In the genomic region with DNA sequence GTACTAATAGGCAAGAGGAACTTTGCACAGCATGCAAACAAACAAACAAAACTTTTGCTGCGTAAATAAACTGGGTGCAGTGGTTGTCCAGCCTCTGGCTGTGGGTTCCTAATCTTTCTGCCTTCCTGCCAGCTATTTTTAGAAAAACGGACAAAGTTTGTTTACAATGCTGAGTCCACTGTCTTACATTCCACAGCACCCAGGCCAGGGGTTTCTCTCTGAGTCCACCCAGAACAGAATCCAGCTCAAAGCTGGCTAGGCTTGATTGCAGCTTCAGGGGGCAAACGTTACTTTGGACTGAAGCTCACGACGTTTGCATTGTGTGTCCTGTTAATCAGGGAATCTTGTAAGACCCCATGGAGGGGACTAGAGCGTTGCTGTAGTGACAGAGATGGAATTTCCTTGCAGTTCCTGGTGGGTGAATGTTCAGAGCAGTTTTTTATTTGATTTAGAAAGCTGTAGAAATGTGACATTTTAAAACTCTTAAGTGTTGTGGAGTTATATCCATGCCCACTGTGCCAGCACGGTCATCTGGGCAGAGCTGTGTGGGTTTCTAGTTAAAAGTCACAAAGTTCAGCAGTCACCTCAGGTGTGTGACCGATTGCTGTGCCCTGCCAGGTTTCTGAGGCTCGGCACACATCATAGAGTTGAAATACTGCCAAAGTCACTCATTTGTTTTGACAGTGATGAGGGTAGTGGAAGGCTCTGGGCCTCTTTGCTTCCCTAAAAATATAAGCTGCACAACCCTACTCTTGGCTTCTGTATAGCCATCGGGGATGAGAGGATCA, we compare ENCODE assay signal across 17 cellular contexts.
DNase-seq lines count a peak whose midpoint lies in the region; ATAC-seq, FAIRE-seq and TF ChIP-seq lines count a peak whose summit lies in the region.
"Had no signal": no experiment of that assay in that cellular context is flagged by ENCODE, and none has a peak within 500 bp of the region (broad histone marks: within the 10 kb centered on the region; RNA-seq: fewer than 3 reads in every experiment).

No MANE protein-coding gene starts in this region.

- no peak overlapping the region for H3K18ac ChIP-seq in H1 (ENCODE audit: extremely low read depth, low read length)

- H3K4me1 ChIP-seq in PC-9 (replicated peaks; ENCODE audit: insufficient read depth) (peaks cover 37% of the 10 kb centered on the region), H1 (replicated peaks in 1 of 4; ENCODE audit: control insufficient read depth in 3 of 4, insufficient read depth in 4 of 4, low read length in 3 of 4) (peaks cover 0 to 6% (median under 1%) of the 10 kb centered on the region in 4 experiments; a peak in 2 of 7 replicates)

- H4K5ac ChIP-seq in H1 (ENCODE audit: insufficient read length, low read depth, low read length), result no peak overlapping the region

- TF ChIP-seq EP300 in H1 (IDR thresholded peaks at IDR 0.05; ENCODE audit: borderline replicate concordance in 1 of 2, low read depth in 2 of 2, low read length in 2 of 2), result no peak

- no peak overlapping the region for H4K8ac ChIP-seq in H1 (ENCODE audit: extremely low read depth, insufficient read depth, low read length)

- H2BK5ac ChIP-seq in H1 (ENCODE audit: low read depth, low read length), result no peak overlapping the region

- POLR2A ChIA-PET in PC-9 (lab: Charles Lee; ENCODE audit: unreplicated experiment) (no interaction called here), H1 (lab: Charles Lee; ENCODE audit: partially characterized antibody) (interaction anchor here (0.6 to 0.7 kb wide), 2 partner anchors 10 to 185 kb away, joined by 3 read pairs; no protein-coding TSS in a partner anchor)

- no peaks in the 10 kb centered on the region for H3K9me2 ChIP-seq in PC-9 (ENCODE audit: insufficient read depth)

- peak; percentile 52 for DNase-seq in EH (ENCODE audit: low read depth)
- peak in 1 of 2 experiments; percentile 77 for DNase-seq in PC-9
- DNase-seq in H1 (ENCODE audit: low read depth in 1 of 2, low spot score in 2 of 2), result no peak
- DNase-seq in neural crest cell (ENCODE audit: low read depth, low spot score), result no peak
- no peak for DNase-seq in activated T-cell treated with anti-CD3 and anti-CD28 coated beads, Interleukin-2, amount 50 U/mL, for 24 hours
- no peak for DNase-seq in Calu3
- DNase-seq in H4 (ENCODE audit: low spot score), result no peak
- DNase-seq: activated CD4-positive, alpha-beta T cell treated with anti-CD3 and anti-CD28 coated beads for 48 hours; activated naive CD8-positive, alpha-beta T cell treated with anti-CD3 and anti-CD28 coated beads for 36 hours; Caco-2; cerebellar nuclear complex; kidney glomerular epithelial cell; MV-4-11 had no signal

- H2BK12ac ChIP-seq in H1 (ENCODE audit: low read depth, low read length), result no peak overlapping the region

- H3K23me2 ChIP-seq in H1 (ENCODE audit: low read depth, low read length), result no peaks in the 10 kb centered on the region

- no peak for TF ChIP-seq RAD21 in H1 (IDR thresholded peaks at IDR 0.05 in 1 of 2, conservative IDR thresholded peaks at IDR 0.05 in 1 of 2; ENCODE audit: low read depth in 2 of 2, low read length in 2 of 2)

- no peaks in the 10 kb centered on the region for H4K20me1 ChIP-seq in PC-9 (ENCODE audit: insufficient read depth)
- no peaks in the 10 kb centered on the region for H4K20me1 ChIP-seq in H1 (replicated peaks in 1 of 2; ENCODE audit: control insufficient read depth in 1 of 2, insufficient read depth in 2 of 2, low read length in 2 of 2)

- H3K4me3 ChIP-seq in PC-9 (no peak overlapping the region), H1 (ENCODE audit: extremely low read depth in 1 of 4, insufficient read depth in 2 of 4, low read depth in 3 of 4, low read length in 4 of 4) (no peak overlapping the region)

- peaks cover 21% of the 10 kb centered on the region for H3K4me1 Mint-ChIP-seq in neural crest cell
- no peaks in the 10 kb centered on the region for H3K4me1 Mint-ChIP-seq in activated T-cell treated with anti-CD3 and anti-CD28 coated beads, Interleukin-2, amount 50 U/mL, for 24 hours (ENCODE audit: low read depth)
- H3K4me1 Mint-ChIP-seq in Calu3 (ENCODE audit: low read depth, unreplicated experiment), result peaks cover 27% of the 10 kb centered on the region

- peak; percentile 77 for FAIRE-seq in H1 (lab: Jason Lieb, UNC)

- intact Hi-C loops in PC-9 (cut with micrococcal nuclease; ENCODE audit: unreplicated experiment) (no loop called here), Calu3 (cut with micrococcal nuclease; ENCODE audit: unreplicated experiment) (no loop called here)

- peaks cover 30% of the 10 kb centered on the region for H3F3A ChIP-seq in PC-9 (ENCODE audit: insufficient read depth, low read depth)

- H3K27me3 Mint-ChIP-seq in neural crest cell (ENCODE audit: low read depth) (no peaks in the 10 kb centered on the region), Calu3 (ENCODE audit: unreplicated experiment) (peaks cover 36% of the 10 kb centered on the region)
- peaks cover 3% of the 10 kb centered on the region for H3K27me3 Mint-ChIP-seq in activated T-cell treated with anti-CD3 and anti-CD28 coated beads, Interleukin-2, amount 50 U/mL, for 24 hours

- no peaks in the 10 kb centered on the region for H3K79me1 ChIP-seq in H1 (ENCODE audit: low read depth, low read length)

- no peak overlapping the region for H2BK120ac ChIP-seq in H1 (replicated peaks; ENCODE audit: low read depth, low read length)

- no peak overlapping the region for H2AK5ac ChIP-seq in H1 (ENCODE audit: low read depth, low read length)

- CTCF ChIA-PET in PC-9 (lab: Charles Lee) (interaction anchor here (0.6 kb wide), 1 partner anchor 1787 kb away, joined by 3 read pairs; no protein-coding TSS in a partner anchor), H1 (lab: Charles Lee; ENCODE audit: partially characterized antibody) (interaction anchor here (0.5 to 1.6 kb wide), 5 partner anchors 10 to 219 kb away, joined by 3 to 4 read pairs (median 3); no protein-coding TSS in a partner anchor), Calu3 (lab: Charles Lee) (interaction anchor here (0.6 to 1.0 kb wide), 4 partner anchors 11 to 181 kb away, joined by 3 to 6 read pairs (median 3); no protein-coding TSS in a partner anchor)

- no peak overlapping the region for H3K23ac ChIP-seq in H1 (ENCODE audit: insufficient read length)

- H4K91ac ChIP-seq in H1 (replicated peaks; ENCODE audit: insufficient read length, low read length), result no peak overlapping the region

- no peak overlapping the region for H2BK20ac ChIP-seq in H1 (ENCODE audit: low read length)

- H3K56ac ChIP-seq in H1 (replicated peaks; ENCODE audit: insufficient read length, low read depth, low read length), result no peak overlapping the region

- no peak for TF ChIP-seq CTCF in PC-9 (conservative IDR thresholded peaks at IDR 0.05)
- no peak for TF ChIP-seq CTCF in H1 (IDR thresholded peaks at IDR 0.05; ENCODE audit: control extremely low read depth in 1 of 3, insufficient read depth in 1 of 3, low read depth in 1 of 3, low read length in 3 of 3)
- no peak for TF ChIP-seq CTCF in neural crest cell (conservative IDR thresholded peaks at IDR 0.05)
- TF ChIP-seq CTCF in Calu3 (IDR thresholded peaks at IDR 0.05; ENCODE audit: unreplicated experiment), result no peak

- WGBS in H1 (ENCODE audit: extremely low coverage in 1 of 2, insufficient coverage in 1 of 2, insufficient read length in 1 of 2, insufficient replicate concordance in 2 of 2, low coverage in 1 of 2, low lambda C conversion rate in 2 of 2, missing lambda C conversion rate in 1 of 2), 2 experiments, result 69% methylated on average over 10 of the region's 10 CpGs; no CpG with 5 or more reads in 1 of the 2 experiments

- H2BK15ac ChIP-seq in H1 (ENCODE audit: low read length), result no peak overlapping the region

- H3K9me3 ChIP-seq in PC-9 (ENCODE audit: insufficient read depth, low read depth) (no peaks in the 10 kb centered on the region; the same call in 1 of the 2 replicates), H1 (ENCODE audit: insufficient read depth in 2 of 2, low read depth in 1 of 2, low read length in 1 of 2) (no peaks in the 10 kb centered on the region)
- H3K9me3 ChIP-seq: Caco-2 had no signal

- no peak overlapping the region for H3K4ac ChIP-seq in H1 (replicated peaks; ENCODE audit: insufficient read length, low read depth, low read length)

- ATAC-seq in GM21737 (IDR thresholded peaks at IDR 0.05; ENCODE audit: unreplicated experiment), result no peak
- ATAC-seq: Right ventricle myocardium inferior had no signal

- H3K27me3 ChIP-seq in PC-9 (ENCODE audit: insufficient read depth, low read depth) (no peaks in the 10 kb centered on the region), H1 (replicated peaks in 1 of 4; ENCODE audit: control insufficient read depth in 3 of 4, extremely low read depth in 1 of 4, insufficient read depth in 3 of 4, low read length in 3 of 4) (no peaks in the 10 kb centered on the region)

- H3K36me3 Mint-ChIP-seq in neural crest cell (ENCODE audit: low read depth), result no peaks in the 10 kb centered on the region
- no peaks in the 10 kb centered on the region for H3K36me3 Mint-ChIP-seq in activated T-cell treated with anti-CD3 and anti-CD28 coated beads, Interleukin-2, amount 50 U/mL, for 24 hours (ENCODE audit: low read depth)
- H3K36me3 Mint-ChIP-seq in Calu3 (ENCODE audit: insufficient read depth, unreplicated experiment), result no peaks in the 10 kb centered on the region
- H3K36me3 Mint-ChIP-seq: activated naive CD8-positive, alpha-beta T cell treated with anti-CD3 and anti-CD28 coated beads for 36 hours had no signal

- TF ChIP-seq POLR2A in H1 (IDR thresholded peaks at IDR 0.05; ENCODE audit: control extremely low read depth in 1 of 2, low read depth in 2 of 2, low read length in 2 of 2), result no peak

- BruUV-seq in PC-9 (replicated peaks; lab: Mats Ljungman, UMichigan) (no TSS peak), Calu3 (replicated peaks; lab: Mats Ljungman, UMichigan) (no TSS peak)

- H3K9ac ChIP-seq in H1 (replicated peaks in 1 of 4; ENCODE audit: extremely low read depth in 1 of 4, low read depth in 3 of 4, low read length in 3 of 4), result no peak overlapping the region

- H3K4me2 ChIP-seq in PC-9 (peak overlapping the region; percentile 54), H1 (ENCODE audit: insufficient read depth in 1 of 2, low read depth in 2 of 2, low read length in 2 of 2) (peak overlapping the region in 1 of 2 experiments; percentile 30; a peak in 1 of 4 replicates)

- peaks cover 9% of the 10 kb centered on the region for H3K9me3 Mint-ChIP-seq in neural crest cell
- H3K9me3 Mint-ChIP-seq in activated T-cell treated with anti-CD3 and anti-CD28 coated beads, Interleukin-2, amount 50 U/mL, for 24 hours, result peaks cover 5% of the 10 kb centered on the region
- H3K9me3 Mint-ChIP-seq in Calu3 (ENCODE audit: low read depth, unreplicated experiment), result peaks cover 3% of the 10 kb centered on the region
- H3K9me3 Mint-ChIP-seq: T-helper 2 cell treated with Interferon-gamma antibody and Interleukin-4, amounts not matched to agents 5 μg/mL and 100 μg/mL, for 36 hours had no signal

- H2AFZ ChIP-seq in PC-9, result no peak overlapping the region
- H2AFZ ChIP-seq in H1 (ENCODE audit: low read length), result 0 out of 2 replicates have a peak overlapping the region, but pooled peaks have one; percentile 12

- peak overlapping the region; percentile 56 for H3K4me3 Mint-ChIP-seq in neural crest cell
- H3K4me3 Mint-ChIP-seq in activated T-cell treated with anti-CD3 and anti-CD28 coated beads, Interleukin-2, amount 50 U/mL, for 24 hours, result no peak overlapping the region
- no peak overlapping the region for H3K4me3 Mint-ChIP-seq in Calu3 (ENCODE audit: low read depth, unreplicated experiment)
- H3K4me3 Mint-ChIP-seq: activated naive CD8-positive, alpha-beta T cell treated with anti-CD3 and anti-CD28 coated beads for 36 hours; T-helper 2 cell treated with Interferon-gamma antibody and Interleukin-4, amounts not matched to agents 5 μg/mL and 100 μg/mL, for 36 hours had no signal

- H3K27ac ChIP-seq in PC-9 (peak overlapping the region; percentile 40), H1 (ENCODE audit: low read depth, low read length) (no peak overlapping the region)
- H3K27ac ChIP-seq: epithelial cell of prostate had no signal

- H3K36me3 ChIP-seq in PC-9 (ENCODE audit: low read depth) (no peaks in the 10 kb centered on the region), H1 (ENCODE audit: control insufficient read depth in 2 of 4, insufficient read depth in 4 of 4, low read length in 3 of 4) (no peaks in the 10 kb centered on the region)

- no peak overlapping the region for H3K14ac ChIP-seq in H1 (ENCODE audit: insufficient read length)

- H3K27ac Mint-ChIP-seq in neural crest cell (ENCODE audit: unreplicated experiment) (peak overlapping the region; percentile 83), Calu3 (ENCODE audit: unreplicated experiment) (no peak overlapping the region)
- H3K27ac Mint-ChIP-seq in activated T-cell treated with anti-CD3 and anti-CD28 coated beads, Interleukin-2, amount 50 U/mL, for 24 hours, result no peak overlapping the region
- H3K27ac Mint-ChIP-seq: activated naive CD8-positive, alpha-beta T cell treated with anti-CD3 and anti-CD28 coated beads for 36 hours; T-helper 2 cell treated with Interferon-gamma antibody and Interleukin-4, amounts not matched to agents 5 μg/mL and 100 μg/mL, for 36 hours had no signal

- H3K79me2 ChIP-seq in PC-9 (ENCODE audit: low read depth), result no peaks in the 10 kb centered on the region
- no peaks in the 10 kb centered on the region for H3K79me2 ChIP-seq in H1 (ENCODE audit: control insufficient read depth in 1 of 2, insufficient read depth in 2 of 2, low read length in 2 of 2)
